In genomic region chr3:134252766-134253165, GRCh38 we compare ENCODE assay signal across 2 cellular contexts.
TF ChIP-seq lines count a peak whose summit lies in the region.

No MANE protein-coding gene starts in this region.

TF ChIP-seq in HepG2, 621 proteins besides CTCF, POLR2A, EP300 and RAD21:
- TF ChIP-seq UBTF (CRISPR knock-in tag; IDR thresholded peaks at IDR 0.05) (0 out of 2 replicates have a peak, but pooled peaks have one; percentile 19), ZNF33B (CRISPR knock-in tag; IDR thresholded peaks at IDR 0.05) (no peak)

TF ChIP-seq in H1, 55 proteins besides CTCF, POLR2A, EP300 and RAD21:
- TF ChIP-seq SP2 (IDR thresholded peaks at IDR 0.05; ENCODE audit: low read length), result no peak
- TF ChIP-seq KDM1A (IDR thresholded peaks at IDR 0.05; ENCODE audit: borderline replicate concordance, low read length), result no peak
- TF ChIP-seq CREB1 (IDR thresholded peaks at IDR 0.05), result no peak
- TF ChIP-seq, protein P1, sequence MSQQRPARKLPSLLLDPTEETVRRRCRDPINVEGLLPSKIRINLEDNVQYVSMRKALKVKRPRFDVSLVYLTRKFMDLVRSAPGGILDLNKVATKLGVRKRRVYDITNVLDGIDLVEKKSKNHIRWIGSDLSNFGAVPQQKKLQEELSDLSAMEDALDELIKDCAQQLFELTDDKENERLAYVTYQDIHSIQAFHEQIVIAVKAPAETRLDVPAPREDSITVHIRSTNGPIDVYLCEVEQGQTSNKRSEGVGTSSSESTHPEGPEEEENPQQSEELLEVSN (IDR thresholded peaks at IDR 0.05), result no peak
- TF ChIP-seq JUN (IDR thresholded peaks at IDR 0.05; ENCODE audit: low read depth, low read length), result no peak
- no peak for TF ChIP-seq NANOG (IDR thresholded peaks at IDR 0.05; ENCODE audit: insufficient read depth, low read depth, low read length, poor library complexity, severe bottlenecking)
- TF ChIP-seq RFX5 (IDR thresholded peaks at IDR 0.05; ENCODE audit: borderline replicate concordance, low read depth, low read length), result no peak
